Comparison of ENCODE assay signal across 16 cellular contexts in genomic region chr10:78768041-78768569, GRCh38.
DNase-seq lines count a peak whose midpoint lies in the region; ATAC-seq, FAIRE-seq and TF ChIP-seq lines count a peak whose summit lies in the region.
"Had no signal": no experiment of that assay in that cellular context is flagged by ENCODE, and none has a peak within 500 bp of the region (broad histone marks: within the 10 kb centered on the region; RNA-seq: fewer than 3 reads in every experiment).

No MANE protein-coding gene starts in this region.

- H3K23ac ChIP-seq in neuronal stem cell (ENCODE audit: low read depth, low read length, poor library complexity) = peak overlapping the region; percentile 44

- ATAC-seq in GM21528 (IDR thresholded peaks at IDR 0.05; ENCODE audit: low FRiP score, unreplicated experiment) = no peak

- H4K91ac ChIP-seq in neuronal stem cell (ENCODE audit: low read depth, low read length, poor library complexity) = no peak overlapping the region

- H3K4ac ChIP-seq in neuronal stem cell (ENCODE audit: low read length) = no peak overlapping the region

- no peak overlapping the region for H3K4me2 ChIP-seq in neuronal stem cell (ENCODE audit: insufficient read depth, low read length, poor library complexity, severe bottlenecking)

- H3K4me3 ChIP-seq in neuronal stem cell (ENCODE audit: low read length in 2 of 2) (no peak overlapping the region), sigmoid colon (no peak overlapping the region)

- H3K36me3 ChIP-seq in neuronal stem cell (replicated peaks in 1 of 2; ENCODE audit: control insufficient read depth in 2 of 2, insufficient read depth in 2 of 2, low read length in 2 of 2) = no peaks in the 10 kb centered on the region
- no peaks in the 10 kb centered on the region for H3K36me3 ChIP-seq in sigmoid colon

- H3K18ac ChIP-seq in neuronal stem cell (ENCODE audit: low read length) = peak overlapping the region; percentile 86

- H2AFZ ChIP-seq in neuronal stem cell (ENCODE audit: low read length) = peak overlapping the region; percentile 40

- no peak for TF ChIP-seq CTCF in sigmoid colon (IDR thresholded peaks at IDR 0.05)

- H2BK12ac ChIP-seq in neuronal stem cell (ENCODE audit: low read length) = no peak overlapping the region

- WGBS in neuronal stem cell (ENCODE audit: extremely low coverage in 2 of 2, insufficient read length in 2 of 2, insufficient replicate concordance in 1 of 2), 2 donors = no CpG with 5 or more reads among the region's 8 CpGs
- 82 to 84% methylated on average over 8 of the region's 8 CpGs for WGBS in sigmoid colon, 2 donors

- DNase-seq in EH (ENCODE audit: low read depth) = peak; percentile 26
- peak; percentile 92 for DNase-seq in islet precursor cell
- DNase-seq in neuronal stem cell (ENCODE audit: low spot score) = no peak
- DNase-seq in urothelium cell line (ENCODE audit: low spot score) = no peak
- DNase-seq in glomerular visceral epithelial cell (ENCODE audit: extremely low spot score) = no peak
- no peak for DNase-seq in sigmoid colon
- DNase-seq: CD4-positive, alpha-beta memory T cell; H9; NCI-H1417 treated with DMSO at 0.1 percent for 48 hours; NCI-H2029; NCI-H2171 treated with DMSO at 0.1 percent for 48 hours; NCI-H510A; NCI-H82; SIG-M5 had no signal

- no peaks in the 10 kb centered on the region for H3K79me1 ChIP-seq in neuronal stem cell (ENCODE audit: low read depth, low read length)

- no peak for TF ChIP-seq EP300 in Ishikawa (IDR thresholded peaks at IDR 0.05; ENCODE audit: borderline replicate concordance)
- TF ChIP-seq EP300 in sigmoid colon (IDR thresholded peaks at IDR 0.05) = no peak

- H2AK5ac ChIP-seq in neuronal stem cell (ENCODE audit: low read depth, low read length) = peak overlapping the region; percentile 83

- peak overlapping the region; percentile 60 for H3K14ac ChIP-seq in neuronal stem cell (ENCODE audit: low read length)

- H3K9ac ChIP-seq in neuronal stem cell (ENCODE audit: low read depth, low read length, poor library complexity) = peak overlapping the region; percentile 56

- H4K8ac ChIP-seq in neuronal stem cell (ENCODE audit: low read depth, low read length) = no peak overlapping the region

- no peak overlapping the region for H2BK120ac ChIP-seq in neuronal stem cell (ENCODE audit: low read depth, low read length)

- H3K27ac ChIP-seq in neuronal stem cell (replicated peaks; ENCODE audit: low read length) (no peak overlapping the region), sigmoid colon (peak overlapping the region in 1 of 4 donors; percentile 73)

- TF ChIP-seq RAD21 in Ishikawa (IDR thresholded peaks at IDR 0.05; ENCODE audit: low read depth) = no peak

- FAIRE-seq in urothelium cell line (lab: Jason Lieb, UNC) = no peak

- no peaks in the 10 kb centered on the region for H3K27me3 ChIP-seq in neuronal stem cell (ENCODE audit: control insufficient read depth in 3 of 3, insufficient read depth in 3 of 3, low read depth in 1 of 3, low read length in 3 of 3)
- H3K27me3 ChIP-seq in sigmoid colon = no peaks in the 10 kb centered on the region

- H2BK5ac ChIP-seq in neuronal stem cell (ENCODE audit: low read length) = peak overlapping the region; percentile 54

- peaks cover 0 to 2% of the 10 kb centered on the region in 2 donors for H3K9me3 ChIP-seq in neuronal stem cell (replicated peaks in 1 of 2; ENCODE audit: control insufficient read depth in 2 of 2, insufficient read depth in 1 of 2, low read depth in 1 of 2, low read length in 2 of 2)
- no peaks in the 10 kb centered on the region for H3K9me3 ChIP-seq in sigmoid colon

- intact Hi-C loops in sigmoid colon (cut with DNase I) = no loop called here

- H2BK15ac ChIP-seq in neuronal stem cell (ENCODE audit: low read length) = peak overlapping the region; percentile 18

- H3K4me1 ChIP-seq in neuronal stem cell (ENCODE audit: control insufficient read depth in 2 of 2, insufficient read depth in 1 of 2, low read depth in 1 of 2, low read length in 2 of 2) = peaks cover 8 to 18% of the 10 kb centered on the region in 2 donors
- peaks cover 0 to 62% (median 37%) of the 10 kb centered on the region in 4 donors for H3K4me1 ChIP-seq in sigmoid colon

- TF ChIP-seq POLR2A in sigmoid colon (IDR thresholded peaks at IDR 0.05) = no peak

TF ChIP-seq in Ishikawa, 13 proteins besides CTCF, POLR2A, EP300 and RAD21:
- TF ChIP-seq ZBTB7A (IDR thresholded peaks at IDR 0.05; ENCODE audit: low read depth) (0 out of 2 replicates have a peak, but pooled peaks have one; percentile 36), CEBPB (IDR thresholded peaks at IDR 0.05) (no peak)

Comparison
In these comparisons a context has a peak if more than half of its experiments do, and no peak if none do; other contexts are left out.
1. DNase-seq: peak in EH (single experiment) and islet precursor cell (single experiment); none in neuronal stem cell (single experiment), urothelium cell line (single experiment), glomerular visceral epithelial cell (single experiment) and sigmoid colon (single experiment).